8 cellular contexts compared by ENCODE assay signal in genomic region chr6:44386929-44387345, GRCh38. TPM values are rescaled to one million over a fixed set of nuclear protein-coding genes. Genes with fewer than 3 reads are reported as not detected.
A peak's percentile ranks its signal among the peaks of the same experiment; 100 is the strongest.
DNase-seq lines count a peak whose midpoint lies in the region; ATAC-seq and TF ChIP-seq lines count a peak whose summit lies in the region.

No MANE protein-coding gene starts in this region.

- H3K36me3 ChIP-seq in ACC112 (ENCODE audit: insufficient read depth, low read length) (peaks cover 9% of the 10 kb centered on the region), KOPT-K1 (ENCODE audit: insufficient read depth, low read length) (peaks cover 27% of the 10 kb centered on the region), urinary bladder (ENCODE audit: insufficient read depth) (no peaks in the 10 kb centered on the region)

- intact Hi-C loops in lower leg skin (cut with DNase I; ENCODE audit: low total_unique reads): no loop called here

- peaks cover 38% of the 10 kb centered on the region for H3K79me2 ChIP-seq in ACC112 (ENCODE audit: control insufficient read depth, insufficient read depth, low read length, unreplicated experiment)

- DNase-seq in cardiac fibroblast (ENCODE audit: low read depth in 2 of 2) (peak in 1 of 2 donors; percentile 76), lower leg skin (ENCODE audit: low spot score in 2 of 2) (no peak)

- H2AFZ ChIP-seq in ACC112 (ENCODE audit: low read length, unreplicated experiment): peak overlapping the region; percentile 79

- no peaks in the 10 kb centered on the region for H3K9me3 ChIP-seq in KOPT-K1 (ENCODE audit: insufficient read depth, low read length, poor library complexity, severe bottlenecking)

- WGBS in lower leg skin, 2 donors: 5 to 9% methylated on average over 8 of the region's 8 CpGs
- 5% methylated on average over 8 of the region's 8 CpGs for WGBS in urinary bladder

- H3K4me3 ChIP-seq in ACC112 (ENCODE audit: low read depth, low read length): peak overlapping the region; percentile 99
- H3K4me3 ChIP-seq in cardiac fibroblast (replicated peaks in 1 of 2; ENCODE audit: low read depth in 2 of 2, low read length in 2 of 2): peak overlapping the region; percentile 87 to 89
- peak overlapping the region; percentile 69 for H3K4me3 ChIP-seq in lower leg skin (ENCODE audit: low read depth, poor library complexity, severe bottlenecking)
- H3K4me3 ChIP-seq in urinary bladder (ENCODE audit: low read depth, low read length): peak overlapping the region; percentile 72

- H3K4me1 ChIP-seq in ACC112 (ENCODE audit: control insufficient read depth, insufficient read depth, low read length, unreplicated experiment) (peaks cover 22% of the 10 kb centered on the region), urinary bladder (ENCODE audit: insufficient read depth) (no peaks in the 10 kb centered on the region)

- TF ChIP-seq POLR2A in lower leg skin (IDR thresholded peaks at IDR 0.05): no peak

- no peak for TF ChIP-seq CTCF in cardiac fibroblast (IDR thresholded peaks at IDR 0.05; ENCODE audit: low read depth, low read length)
- TF ChIP-seq CTCF in lower leg skin (IDR thresholded peaks at IDR 0.05): no peak

- H3K27me3 ChIP-seq in ACC112 (ENCODE audit: insufficient read depth, low read length): no peaks in the 10 kb centered on the region

- ATAC-seq in GM18519 (IDR thresholded peaks at IDR 0.05; ENCODE audit: low FRiP score, unreplicated experiment): peak; percentile 7
- no peak for ATAC-seq in HG03469 (IDR thresholded peaks at IDR 0.05; ENCODE audit: unreplicated experiment)
- no peak for ATAC-seq in GM21723 (IDR thresholded peaks at IDR 0.05; ENCODE audit: unreplicated experiment)

- H3K27ac ChIP-seq in ACC112 (ENCODE audit: low read depth, low read length) (peak overlapping the region; percentile 90), KOPT-K1 (ENCODE audit: low read depth, low read length, poor library complexity, severe bottlenecking) (peak overlapping the region; percentile 90), urinary bladder (ENCODE audit: low read depth) (peak overlapping the region; percentile 44)

RNA-seq across cellular contexts. Expression of gene CDC5L, which starts 0.6 kb away (rescaled TPM):
- total RNA-seq in lower leg skin (10 to 100 TPM; 12.3 to 19.2 (median 13.9) TPM), urinary bladder (38.4 TPM)
- 14.7 TPM for polyA plus RNA-seq in urinary bladder

RNA-seq across cellular contexts. Expression of gene SPATS1, which starts 44.5 kb away (rescaled TPM):
- under 1 TPM in 1 of 4 donors, not detected in 3; 0.23 TPM for total RNA-seq in lower leg skin
- not detected for total RNA-seq in urinary bladder
- not detected for polyA plus RNA-seq in urinary bladder
